11 cellular contexts compared by ENCODE assay signal in the genomic region with DNA sequence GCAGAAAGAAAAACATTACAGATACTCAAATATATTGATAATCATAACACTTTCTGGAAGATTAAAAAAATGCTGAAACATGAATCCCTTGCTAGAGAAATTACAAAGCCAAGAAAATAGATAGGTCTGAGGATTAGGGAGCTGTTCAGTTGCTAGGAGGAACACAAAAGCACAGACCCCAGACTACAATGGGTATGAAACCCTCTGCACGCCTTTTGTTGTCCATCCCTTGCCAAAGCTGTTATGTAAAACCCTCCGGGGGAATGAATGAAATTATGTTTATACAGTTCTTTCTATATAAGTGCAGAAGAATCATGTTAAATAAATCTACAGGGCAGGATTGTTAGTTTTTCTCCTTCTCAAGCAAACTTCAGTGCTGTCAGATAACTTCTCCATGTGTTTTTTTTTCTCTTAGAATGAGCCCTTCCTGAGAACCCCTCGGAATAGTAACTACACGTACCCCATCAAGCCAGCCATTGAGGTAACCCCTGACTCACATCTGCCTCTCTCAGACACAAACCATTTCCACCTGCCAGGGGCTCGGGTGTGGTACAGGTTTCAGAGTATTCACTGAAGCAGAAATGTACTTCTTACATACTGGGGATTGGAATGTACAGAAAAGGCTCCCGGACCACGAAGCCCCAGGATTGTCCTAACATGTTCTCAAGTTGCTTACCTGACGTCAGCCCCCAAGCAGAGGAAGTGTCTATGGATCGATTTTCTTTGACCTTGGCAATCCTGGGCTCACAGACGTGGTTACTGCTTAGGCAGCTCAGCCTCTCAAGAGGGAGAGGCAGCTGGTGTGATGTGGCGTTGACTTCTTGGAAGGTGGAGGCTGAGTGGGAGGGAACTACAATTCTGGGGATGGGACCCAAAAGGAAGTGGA.
A peak's percentile ranks its signal among the peaks of the same experiment; 100 is the strongest.
DNase-seq lines count a peak whose midpoint lies in the region; ATAC-seq, FAIRE-seq and TF ChIP-seq lines count a peak whose summit lies in the region.
"Had no signal": no experiment of that assay in that cellular context is flagged by ENCODE, and none has a peak within 500 bp of the region (broad histone marks: within the 10 kb centered on the region; RNA-seq: fewer than 3 reads in every experiment).

No MANE protein-coding gene starts in this region.

- H3K4me1 ChIP-seq in SJCRH30: peaks cover 31% of the 10 kb centered on the region

- H3K4me3 ChIP-seq in SJCRH30: no peak overlapping the region
- H3K4me3 ChIP-seq: cardiac muscle cell had no signal

- TF ChIP-seq CTCF in GM10248 (IDR thresholded peaks at IDR 0.05; ENCODE audit: control extremely low read depth, extremely low read depth, low read depth, missing control alignments): peak; percentile 2

- DNase-seq in GM10248 (ENCODE audit: extremely low spot score): no peak
- DNase-seq in SJCRH30: peak; percentile 73 to 80
- DNase-seq in brain pericyte (ENCODE audit: low read depth, low spot score): peak; percentile 76
- peak; percentile 99 for DNase-seq in renal cortical epithelial cell (ENCODE audit: low read depth)
- DNase-seq in NK-92 treated with Interleukin-12 subunit alpha and Interleukin-12 subunit beta, amount 100 ng/mL, for 24 hours (lab: John Stamatoyannopoulos, UW): no peak
- DNase-seq in MV-4-11 (lab: John Stamatoyannopoulos, UW): no peak
- no peak for DNase-seq in GM19239 (ENCODE audit: insufficient read length, low spot score)
- DNase-seq: OCI-M1 had no signal

- H3K9me3 ChIP-seq in SJCRH30 (replicated peaks): no peaks in the 10 kb centered on the region

- no peak for FAIRE-seq in GM19239 (lab: Jason Lieb, UNC)

- H3K27me3 ChIP-seq in SJCRH30: no peaks in the 10 kb centered on the region
- H3K27me3 ChIP-seq: cardiac muscle cell had no signal

- H3K27ac ChIP-seq in SJCRH30: 0 out of 2 replicates have a peak overlapping the region, but pooled peaks have one; percentile 10
- H3K27ac ChIP-seq: cardiac muscle cell had no signal

- CTCF ChIA-PET in GM10248 (lab: Yijun Ruan, JAX): interaction anchor here (3.3 to 11.6 kb wide), 2 partner anchors 18 to 47 kb away, joined by 12 to 126 read pairs; no protein-coding TSS in a partner anchor

- no peak for ATAC-seq in HG02870 (IDR thresholded peaks at IDR 0.05; ENCODE audit: unreplicated experiment)
- ATAC-seq: stimulated activated memory B cell treated with anti-CD40 and anti-IgM and Interleukin-4, amounts not matched to agents 10 μg/mL and 1 μg/mL and 100 μg/mL, for 72 hours had no signal

- POLR2A ChIA-PET in GM10248 (lab: Yijun Ruan, JAX): no interaction called here

- H3K36me3 ChIP-seq in SJCRH30: no peaks in the 10 kb centered on the region
- H3K36me3 ChIP-seq: cardiac muscle cell had no signal

Comparison
In these comparisons a context has a peak if more than half of its experiments do, and no peak if none do; other contexts are left out.
1. DNase-seq: peak in SJCRH30 (2 of 2), brain pericyte (single experiment) and renal cortical epithelial cell (single experiment); none in GM10248 (single experiment), NK-92 treated with Interleukin-12 subunit alpha and Interleukin-12 subunit beta, amount 100 ng/mL, for 24 hours (single experiment), MV-4-11 (single experiment) and GM19239 (single experiment).